8 cellular contexts compared by ENCODE assay signal in genomic region chr19:48501446-48501960, GRCh38. TPM values are rescaled to one million over a fixed set of nuclear protein-coding genes. Genes with fewer than 3 reads are reported as not detected.
DNase-seq lines count a peak whose midpoint lies in the region; ATAC-seq, FAIRE-seq and TF ChIP-seq lines count a peak whose summit lies in the region.

No MANE protein-coding gene starts in this region.

- H3K79me2 ChIP-seq in HepG2 (ENCODE audit: insufficient read depth, low read length): no peaks in the 10 kb centered on the region

- H3K27ac ChIP-seq in C4-2B (peak overlapping the region; percentile 81), Panc1 (ENCODE audit: low read length) (peak overlapping the region; percentile 65), HepG2 (ENCODE audit: extremely low read length, insufficient read depth, low read length) (no peak overlapping the region)

- peak overlapping the region; percentile 56 for H3K9ac ChIP-seq in HepG2 (ENCODE audit: insufficient read depth, low read depth, low read length)

- H3K4me3 Mint-ChIP-seq in activated naive CD8-positive, alpha-beta T cell treated with anti-CD3 and anti-CD28 coated beads for 36 hours: peak overlapping the region; percentile 57

- H3K27me3 ChIP-seq in Panc1 (ENCODE audit: control insufficient read depth, insufficient read depth, low read length) (no peaks in the 10 kb centered on the region), HepG2 (ENCODE audit: control insufficient read depth in 1 of 2, insufficient read depth in 2 of 2, low read length in 2 of 2) (peaks cover 0 to 9% of the 10 kb centered on the region in 2 experiments; a peak in 1 of 5 replicates)

- DNase-seq in HuH-7.5 (ENCODE audit: low spot score) (peak; percentile 87), Panc1 (ENCODE audit: low read depth, low spot score) (no peak), HepG2 (ENCODE audit: low spot score) (peak; percentile 84), urothelium cell line (ENCODE audit: low spot score) (peak; percentile 21), GM13976 (ENCODE audit: low spot score) (no peak), GDM1 (lab: John Stamatoyannopoulos, UW) (no peak)
- peak; percentile 67 for DNase-seq in activated naive CD8-positive, alpha-beta T cell treated with anti-CD3 and anti-CD28 coated beads for 36 hours

- no peaks in the 10 kb centered on the region for H3K9me3 ChIP-seq in Panc1 (ENCODE audit: control insufficient read depth, insufficient read depth, low read depth, low read length)
- no peaks in the 10 kb centered on the region for H3K9me3 ChIP-seq in HepG2 (ENCODE audit: low read length)

- H3K36me3 Mint-ChIP-seq in activated naive CD8-positive, alpha-beta T cell treated with anti-CD3 and anti-CD28 coated beads for 36 hours: no peaks in the 10 kb centered on the region

- peaks cover 3% of the 10 kb centered on the region; the same call in 1 of the 2 replicates for H3K36me3 ChIP-seq in Panc1 (ENCODE audit: control insufficient read depth, insufficient read depth, low read length)
- no peaks in the 10 kb centered on the region for H3K36me3 ChIP-seq in HepG2 (replicated peaks in 1 of 2; ENCODE audit: control insufficient read depth in 1 of 2, insufficient read depth in 2 of 2, low read length in 2 of 2)

- peak in 1 of 2 experiments; percentile 55; a peak in 1 of 4 replicates for TF ChIP-seq POLR2A in HepG2 (IDR thresholded peaks at IDR 0.05; ENCODE audit: insufficient read depth in 1 of 2, low read depth in 2 of 2, low read length in 2 of 2)

- FAIRE-seq in HepG2 (lab: Jason Lieb, UNC): no peak
- no peak for FAIRE-seq in urothelium cell line (lab: Jason Lieb, UNC)

- in situ Hi-C loops in Panc1 (cut with HindIII; ENCODE audit: low pct_unique_long_range_greater_than_20kb, low sequenced_read_pairs) (no loop called here), HepG2 (cut with HindIII; ENCODE audit: extremely low pct_ligation_motif_present, low pct_unique_long_range_greater_than_20kb) (loop anchor here (5.0 kb wide), 1 partner anchor 86 kb away; no protein-coding TSS in a partner anchor), GM13976 (cut with MboI; ENCODE audit: low sequenced_read_pairs, unreplicated experiment) (no loop called here)

- POLR2A ChIA-PET in Panc1 (lab: Charles Lee): no interaction called here
- POLR2A ChIA-PET in HepG2 (lab: Yijun Ruan, JAX): interaction anchor here (0.6 to 1.2 kb wide), 10 partner anchors 9 to 138 kb away, joined by 3 to 13 read pairs (median 4); partner anchors contain the start of genes RPL18, SPHK2 and TMEM143

- no peaks in the 10 kb centered on the region for H4K20me1 ChIP-seq in HepG2 (ENCODE audit: insufficient read depth, low read length)

- H2AFZ ChIP-seq in HepG2 (ENCODE audit: low read length): peak overlapping the region; percentile 69

- CTCF ChIA-PET in Panc1 (lab: Charles Lee) (no interaction called here), HepG2 (lab: Yijun Ruan, JAX; ENCODE audit: low intra/inter-chr PET ratio, low total read pairs) (interaction anchor here (1.0 kb wide), 1 partner anchor 83 kb away, joined by 6 read pairs; no protein-coding TSS in a partner anchor)

- BruUV-seq in Panc1 (replicated peaks; lab: Mats Ljungman, UMichigan) (no TSS peak), HepG2 (replicated peaks; lab: Mats Ljungman, UMichigan) (no TSS peak)

- peaks cover 11% of the 10 kb centered on the region for H3K4me1 Mint-ChIP-seq in activated naive CD8-positive, alpha-beta T cell treated with anti-CD3 and anti-CD28 coated beads for 36 hours

- no peaks in the 10 kb centered on the region; the same call in 1 of the 2 replicates for H3K4me1 ChIP-seq in Panc1 (ENCODE audit: control insufficient read depth, insufficient read depth, low read length)
- H3K4me1 ChIP-seq in HepG2 (ENCODE audit: insufficient read depth, low read length): peaks cover 49% of the 10 kb centered on the region

- TF ChIP-seq CTCF in C4-2B (conservative IDR thresholded peaks at IDR 0.05): no peak
- TF ChIP-seq CTCF in Panc1 (IDR thresholded peaks at IDR 0.05): no peak
- 0 out of 2 replicates have a peak, but pooled peaks have one; percentile 1 for TF ChIP-seq CTCF in HepG2 (CRISPR knock-in tag; IDR thresholded peaks at IDR 0.05)
- no peak for TF ChIP-seq CTCF in GM13976 (IDR thresholded peaks at IDR 0.05; ENCODE audit: borderline replicate concordance, control extremely low read depth, extremely low read depth, insufficient read depth, missing control alignments)

- H3K9me3 Mint-ChIP-seq in activated naive CD8-positive, alpha-beta T cell treated with anti-CD3 and anti-CD28 coated beads for 36 hours: no peaks in the 10 kb centered on the region

- H3K4me3 ChIP-seq in Panc1 (ENCODE audit: low read depth in 2 of 2, low read length in 2 of 2): peak overlapping the region; percentile 41 to 64
- peak overlapping the region; percentile 58 to 85 (median 60) for H3K4me3 ChIP-seq in HepG2 (replicated peaks in 1 of 3; ENCODE audit: insufficient read depth in 1 of 3, low read depth in 2 of 3, low read length in 3 of 3)

- H3K27ac Mint-ChIP-seq in activated naive CD8-positive, alpha-beta T cell treated with anti-CD3 and anti-CD28 coated beads for 36 hours: peak overlapping the region; percentile 51

- ATAC-seq in Panc1 (peak; percentile 79), HepG2 (peak; percentile 61)

- H3K4me2 ChIP-seq in HepG2 (ENCODE audit: low read depth, low read length): peak overlapping the region; percentile 97

- intact Hi-C loops in Panc1 (cut with micrococcal nuclease; ENCODE audit: unreplicated experiment) (no loop called here), HepG2 (cut with micrococcal nuclease; ENCODE audit: unreplicated experiment) (no loop called here)

- TF ChIP-seq EP300 in HepG2 (IDR thresholded peaks at IDR 0.05; ENCODE audit: low read depth in 2 of 2, low read length in 2 of 2) (no peak), HepG2 (CRISPR knock-in tag; IDR thresholded peaks at IDR 0.05; ENCODE audit: borderline replicate concordance) (no peak)

- peaks cover 8% of the 10 kb centered on the region for H3K27me3 Mint-ChIP-seq in activated naive CD8-positive, alpha-beta T cell treated with anti-CD3 and anti-CD28 coated beads for 36 hours

- 0% methylated on average over 8 of the region's 17 CpGs for WGBS in HepG2 (ENCODE audit: low lambda C conversion rate)

- TF ChIP-seq RAD21 in HepG2 (CRISPR knock-in tag; IDR thresholded peaks at IDR 0.05): no peak

RNA-seq across cellular contexts. Expression of gene LMTK3, which starts 10.1 kb away (rescaled TPM):
- total RNA-seq in Panc1 (2021; ENCODE audit: unreplicated experiment) (10.6 TPM), HepG2 (2016; rRNA removed; fragmentation: Illumina TruSeq; extraction: Trizol) (0.22 and 0.29 TPM in 2 replicates)
- polyA plus RNA-seq in Panc1 (2012; ENCODE audit: insufficient read length): 16.9 TPM
- total RNA-seq in activated naive CD8-positive, alpha-beta T cell treated with anti-CD3 and anti-CD28 coated beads for 36 hours: 1 to 10 TPM; 2.2 to 2.8 TPM
- total RNA-seq in HepG2 (2016; cell fraction: cytosol; rRNA removed; fragmentation: Illumina TruSeq; extraction: Trizol; ENCODE audit: low read depth): 0.10 and 0.18 TPM in 2 replicates
- total RNA-seq in HepG2 (2016; cell fraction: insoluble cytoplasmic fraction; rRNA removed; fragmentation: Illumina TruSeq; extraction: Trizol): 0.27 and 0.45 TPM in 2 replicates
- total RNA-seq in HepG2 (2016; cell fraction: membrane; rRNA removed; fragmentation: Illumina TruSeq; extraction: Trizol): 0.09 and 0.21 TPM in 2 replicates
- 0.38 and 0.47 TPM in 2 replicates for total RNA-seq in HepG2 (2016; cell fraction: nucleus; rRNA removed; fragmentation: Illumina TruSeq; extraction: Trizol)
- 0.18 and 0.30 TPM in 2 replicates for polyA plus RNA-seq in HepG2 (2011; rRNA removed)
- 0.10 and 0.19 TPM in 2 replicates for polyA plus RNA-seq in HepG2 (2011; cell fraction: cytosol; rRNA removed)
- 1.7 and 2.2 TPM in 2 replicates for polyA plus RNA-seq in HepG2 (2011; cell fraction: nucleus; rRNA removed)
- polyA plus RNA-seq in HepG2 (2012): 1.6 and 2.0 TPM in 2 replicates
- 0.05 and 0.07 TPM in 2 replicates for polyA plus RNA-seq in HepG2 (2016; cell fraction: cytosol; fragmentation: Illumina TruSeq; extraction: Trizol; ENCODE audit: low read depth)
- polyA plus RNA-seq in HepG2 (2016; cell fraction: insoluble cytoplasmic fraction; fragmentation: Illumina TruSeq; extraction: Trizol; ENCODE audit: low read depth): 0.45 and 0.47 TPM in 2 replicates
- 0.09 and 0.14 TPM in 2 replicates for polyA plus RNA-seq in HepG2 (2016; cell fraction: membrane; fragmentation: Illumina TruSeq; extraction: Trizol; ENCODE audit: low read depth)
- 1.5 and 1.6 TPM in 2 replicates for polyA plus RNA-seq in HepG2 (2016; cell fraction: nucleus; fragmentation: Illumina TruSeq; extraction: Trizol; ENCODE audit: insufficient read depth, low read depth)
- 0.16 and 0.23 TPM in 2 replicates for polyA minus RNA-seq in HepG2 (2011; rRNA and poly(A)+ RNA removed; ENCODE audit: low replicate concordance)
- 0.18 and 0.69 TPM in 2 replicates for polyA minus RNA-seq in HepG2 (2011; cell fraction: cytosol; rRNA and poly(A)+ RNA removed)
- polyA minus RNA-seq in HepG2 (2011; cell fraction: nucleus; rRNA and poly(A)+ RNA removed): 0.25 and 0.39 TPM in 2 replicates

RNA-seq across cellular contexts. Expression of gene CYTH2, which starts 32.3 kb away (rescaled TPM):
- total RNA-seq in Panc1 (2021; ENCODE audit: unreplicated experiment): 53.4 TPM
- 47.4 TPM for polyA plus RNA-seq in Panc1 (2012; ENCODE audit: insufficient read length)
- 10 to 100 TPM; 18.2 to 21.7 TPM for total RNA-seq in activated naive CD8-positive, alpha-beta T cell treated with anti-CD3 and anti-CD28 coated beads for 36 hours
- total RNA-seq in HepG2 (2016; rRNA removed; fragmentation: Illumina TruSeq; extraction: Trizol): 9.6 and 16.5 TPM in 2 replicates
- total RNA-seq in HepG2 (2016; cell fraction: cytosol; rRNA removed; fragmentation: Illumina TruSeq; extraction: Trizol; ENCODE audit: low read depth): 2.8 and 3.0 TPM in 2 replicates
- total RNA-seq in HepG2 (2016; cell fraction: insoluble cytoplasmic fraction; rRNA removed; fragmentation: Illumina TruSeq; extraction: Trizol): 8.4 and 15.9 TPM in 2 replicates
- 4.9 and 7.0 TPM in 2 replicates for total RNA-seq in HepG2 (2016; cell fraction: membrane; rRNA removed; fragmentation: Illumina TruSeq; extraction: Trizol)
- 16.4 and 17.2 TPM in 2 replicates for total RNA-seq in HepG2 (2016; cell fraction: nucleus; rRNA removed; fragmentation: Illumina TruSeq; extraction: Trizol)
- polyA plus RNA-seq in HepG2 (2011; rRNA removed): 39.3 and 48.3 TPM in 2 replicates
- 18.2 and 20.7 TPM in 2 replicates for polyA plus RNA-seq in HepG2 (2011; cell fraction: cytosol; rRNA removed)
- polyA plus RNA-seq in HepG2 (2011; cell fraction: nucleus; rRNA removed): 185 and 188 TPM in 2 replicates
- polyA plus RNA-seq in HepG2 (2012): 26.4 and 29.2 TPM in 2 replicates
- polyA plus RNA-seq in HepG2 (2016; cell fraction: cytosol; fragmentation: Illumina TruSeq; extraction: Trizol; ENCODE audit: low read depth): 3.2 and 3.5 TPM in 2 replicates
- polyA plus RNA-seq in HepG2 (2016; cell fraction: insoluble cytoplasmic fraction; fragmentation: Illumina TruSeq; extraction: Trizol; ENCODE audit: low read depth): 14.6 and 14.8 TPM in 2 replicates
- polyA plus RNA-seq in HepG2 (2016; cell fraction: membrane; fragmentation: Illumina TruSeq; extraction: Trizol; ENCODE audit: low read depth): 6.2 and 6.8 TPM in 2 replicates
- polyA plus RNA-seq in HepG2 (2016; cell fraction: nucleus; fragmentation: Illumina TruSeq; extraction: Trizol; ENCODE audit: insufficient read depth, low read depth): 61.4 and 71.7 TPM in 2 replicates
- polyA minus RNA-seq in HepG2 (2011; rRNA and poly(A)+ RNA removed; ENCODE audit: low replicate concordance): 37.0 and 50.0 TPM in 2 replicates
- polyA minus RNA-seq in HepG2 (2011; cell fraction: cytosol; rRNA and poly(A)+ RNA removed): 7.5 and 8.4 TPM in 2 replicates
- 37.6 and 43.0 TPM in 2 replicates for polyA minus RNA-seq in HepG2 (2011; cell fraction: nucleus; rRNA and poly(A)+ RNA removed)

RNA-seq across cellular contexts. Expression of gene KCNJ14, which starts 46.1 kb away (rescaled TPM):
- total RNA-seq in Panc1 (2021; ENCODE audit: unreplicated experiment) (2.9 TPM), HepG2 (2016; rRNA removed; fragmentation: Illumina TruSeq; extraction: Trizol) (0.17 and 0.20 TPM in 2 replicates)
- polyA plus RNA-seq in Panc1 (2012; ENCODE audit: insufficient read length): 0.82 TPM
- 1 to 10 TPM; 1.4 to 1.5 TPM for total RNA-seq in activated naive CD8-positive, alpha-beta T cell treated with anti-CD3 and anti-CD28 coated beads for 36 hours
- total RNA-seq in HepG2 (2016; cell fraction: cytosol; rRNA removed; fragmentation: Illumina TruSeq; extraction: Trizol; ENCODE audit: low read depth): 0.09 TPM in 1 of 2 replicates, not detected in the other
- total RNA-seq in HepG2 (2016; cell fraction: insoluble cytoplasmic fraction; rRNA removed; fragmentation: Illumina TruSeq; extraction: Trizol): 0.15 and 0.19 TPM in 2 replicates
- total RNA-seq in HepG2 (2016; cell fraction: membrane; rRNA removed; fragmentation: Illumina TruSeq; extraction: Trizol): 0.10 and 0.15 TPM in 2 replicates
- 0.25 and 0.43 TPM in 2 replicates for total RNA-seq in HepG2 (2016; cell fraction: nucleus; rRNA removed; fragmentation: Illumina TruSeq; extraction: Trizol)
- polyA plus RNA-seq in HepG2 (2011; rRNA removed): 0.46 and 0.51 TPM in 2 replicates
- polyA plus RNA-seq in HepG2 (2011; cell fraction: cytosol; rRNA removed): 0.14 and 0.17 TPM in 2 replicates
- 3.1 and 3.8 TPM in 2 replicates for polyA plus RNA-seq in HepG2 (2011; cell fraction: nucleus; rRNA removed)
- polyA plus RNA-seq in HepG2 (2012): 0.72 and 0.89 TPM in 2 replicates
- polyA plus RNA-seq in HepG2 (2016; cell fraction: cytosol; fragmentation: Illumina TruSeq; extraction: Trizol; ENCODE audit: low read depth): 0.03 TPM in 1 of 2 replicates, not detected in the other
- 0.05 and 0.12 TPM in 2 replicates for polyA plus RNA-seq in HepG2 (2016; cell fraction: insoluble cytoplasmic fraction; fragmentation: Illumina TruSeq; extraction: Trizol; ENCODE audit: low read depth)
- 0.11 TPM in 1 of 2 replicates, not detected in the other for polyA plus RNA-seq in HepG2 (2016; cell fraction: membrane; fragmentation: Illumina TruSeq; extraction: Trizol; ENCODE audit: low read depth)
- 0.65 and 0.97 TPM in 2 replicates for polyA plus RNA-seq in HepG2 (2016; cell fraction: nucleus; fragmentation: Illumina TruSeq; extraction: Trizol; ENCODE audit: insufficient read depth, low read depth)
- polyA minus RNA-seq in HepG2 (2011; rRNA and poly(A)+ RNA removed; ENCODE audit: low replicate concordance): 3.6 TPM in 2 replicates
- 0.20 and 0.35 TPM in 2 replicates for polyA minus RNA-seq in HepG2 (2011; cell fraction: cytosol; rRNA and poly(A)+ RNA removed)
- 2.0 and 2.4 TPM in 2 replicates for polyA minus RNA-seq in HepG2 (2011; cell fraction: nucleus; rRNA and poly(A)+ RNA removed)

RNA-seq across cellular contexts. Expression of gene SULT2B1, which starts 50.5 kb away (rescaled TPM):
- total RNA-seq in Panc1 (2021; ENCODE audit: unreplicated experiment) (3.6 TPM), HepG2 (2016; rRNA removed; fragmentation: Illumina TruSeq; extraction: Trizol) (not detected in 2 replicates)
- 7.1 TPM for polyA plus RNA-seq in Panc1 (2012; ENCODE audit: insufficient read length)
- total RNA-seq in activated naive CD8-positive, alpha-beta T cell treated with anti-CD3 and anti-CD28 coated beads for 36 hours: not detected
- not detected in 2 replicates for total RNA-seq in HepG2 (2016; cell fraction: cytosol; rRNA removed; fragmentation: Illumina TruSeq; extraction: Trizol; ENCODE audit: low read depth)
- not detected in 2 replicates for total RNA-seq in HepG2 (2016; cell fraction: insoluble cytoplasmic fraction; rRNA removed; fragmentation: Illumina TruSeq; extraction: Trizol)
- not detected in 2 replicates for total RNA-seq in HepG2 (2016; cell fraction: membrane; rRNA removed; fragmentation: Illumina TruSeq; extraction: Trizol)
- total RNA-seq in HepG2 (2016; cell fraction: nucleus; rRNA removed; fragmentation: Illumina TruSeq; extraction: Trizol): not detected in 2 replicates
- polyA plus RNA-seq in HepG2 (2011; rRNA removed): 0.07 and 0.13 TPM in 2 replicates
- polyA plus RNA-seq in HepG2 (2011; cell fraction: cytosol; rRNA removed): not detected in 2 replicates
- polyA plus RNA-seq in HepG2 (2011; cell fraction: nucleus; rRNA removed): not detected in 2 replicates
- 0.19 TPM in 1 of 2 replicates, not detected in the other for polyA plus RNA-seq in HepG2 (2012)
- 0.14 TPM in 1 of 2 replicates, not detected in the other for polyA plus RNA-seq in HepG2 (2016; cell fraction: cytosol; fragmentation: Illumina TruSeq; extraction: Trizol; ENCODE audit: low read depth)
- polyA plus RNA-seq in HepG2 (2016; cell fraction: insoluble cytoplasmic fraction; fragmentation: Illumina TruSeq; extraction: Trizol; ENCODE audit: low read depth): not detected in 2 replicates
- not detected in 2 replicates for polyA plus RNA-seq in HepG2 (2016; cell fraction: membrane; fragmentation: Illumina TruSeq; extraction: Trizol; ENCODE audit: low read depth)
- not detected in 2 replicates for polyA plus RNA-seq in HepG2 (2016; cell fraction: nucleus; fragmentation: Illumina TruSeq; extraction: Trizol; ENCODE audit: insufficient read depth, low read depth)
- 0.30 and 0.56 TPM in 2 replicates for polyA minus RNA-seq in HepG2 (2011; rRNA and poly(A)+ RNA removed; ENCODE audit: low replicate concordance)
- polyA minus RNA-seq in HepG2 (2011; cell fraction: cytosol; rRNA and poly(A)+ RNA removed): not detected in 2 replicates
- not detected in 2 replicates for polyA minus RNA-seq in HepG2 (2011; cell fraction: nucleus; rRNA and poly(A)+ RNA removed)

RNA-seq across cellular contexts. Expression of gene GRWD1, which starts 55.7 kb away (rescaled TPM):
- total RNA-seq in Panc1 (2021; ENCODE audit: unreplicated experiment): 56.7 TPM
- 41.4 TPM for polyA plus RNA-seq in Panc1 (2012; ENCODE audit: insufficient read length)
- 10 to 100 TPM; 91.1 to 98.5 TPM for total RNA-seq in activated naive CD8-positive, alpha-beta T cell treated with anti-CD3 and anti-CD28 coated beads for 36 hours
- total RNA-seq in HepG2 (2016; rRNA removed; fragmentation: Illumina TruSeq; extraction: Trizol): 46.6 and 52.3 TPM in 2 replicates
- 5.2 and 5.4 TPM in 2 replicates for total RNA-seq in HepG2 (2016; cell fraction: cytosol; rRNA removed; fragmentation: Illumina TruSeq; extraction: Trizol; ENCODE audit: low read depth)
- 41.4 and 47.5 TPM in 2 replicates for total RNA-seq in HepG2 (2016; cell fraction: insoluble cytoplasmic fraction; rRNA removed; fragmentation: Illumina TruSeq; extraction: Trizol)
- 11.1 and 15.5 TPM in 2 replicates for total RNA-seq in HepG2 (2016; cell fraction: membrane; rRNA removed; fragmentation: Illumina TruSeq; extraction: Trizol)
- total RNA-seq in HepG2 (2016; cell fraction: nucleus; rRNA removed; fragmentation: Illumina TruSeq; extraction: Trizol): 19.7 and 21.0 TPM in 2 replicates
- 10.8 and 13.4 TPM in 2 replicates for polyA plus RNA-seq in HepG2 (2011; rRNA removed)
- polyA plus RNA-seq in HepG2 (2011; cell fraction: cytosol; rRNA removed): 10.4 and 13.0 TPM in 2 replicates
- polyA plus RNA-seq in HepG2 (2011; cell fraction: nucleus; rRNA removed): 13.4 and 14.2 TPM in 2 replicates
- polyA plus RNA-seq in HepG2 (2012): 13.3 and 14.3 TPM in 2 replicates
- 4.1 and 4.4 TPM in 2 replicates for polyA plus RNA-seq in HepG2 (2016; cell fraction: cytosol; fragmentation: Illumina TruSeq; extraction: Trizol; ENCODE audit: low read depth)
- 36.7 and 46.2 TPM in 2 replicates for polyA plus RNA-seq in HepG2 (2016; cell fraction: insoluble cytoplasmic fraction; fragmentation: Illumina TruSeq; extraction: Trizol; ENCODE audit: low read depth)
- polyA plus RNA-seq in HepG2 (2016; cell fraction: membrane; fragmentation: Illumina TruSeq; extraction: Trizol; ENCODE audit: low read depth): 5.9 and 7.9 TPM in 2 replicates
- polyA plus RNA-seq in HepG2 (2016; cell fraction: nucleus; fragmentation: Illumina TruSeq; extraction: Trizol; ENCODE audit: insufficient read depth, low read depth): 23.1 and 26.5 TPM in 2 replicates
- 25.6 and 30.2 TPM in 2 replicates for polyA minus RNA-seq in HepG2 (2011; rRNA and poly(A)+ RNA removed; ENCODE audit: low replicate concordance)
- 12.1 and 17.9 TPM in 2 replicates for polyA minus RNA-seq in HepG2 (2011; cell fraction: cytosol; rRNA and poly(A)+ RNA removed)
- polyA minus RNA-seq in HepG2 (2011; cell fraction: nucleus; rRNA and poly(A)+ RNA removed): 13.7 and 20.3 TPM in 2 replicates

Comparison
In these comparisons a context has a peak if more than half of its experiments do, and no peak if none do; other contexts are left out.
1. DNase-seq: peak in HuH-7.5 (single experiment), activated naive CD8-positive, alpha-beta T cell treated with anti-CD3 and anti-CD28 coated beads for 36 hours (single experiment), HepG2 (single experiment) and urothelium cell line (single experiment); none in Panc1 (single experiment), GM13976 (single experiment) and GDM1 (single experiment).